ENCODE assay signal across 29 cellular contexts in the genomic region with DNA sequence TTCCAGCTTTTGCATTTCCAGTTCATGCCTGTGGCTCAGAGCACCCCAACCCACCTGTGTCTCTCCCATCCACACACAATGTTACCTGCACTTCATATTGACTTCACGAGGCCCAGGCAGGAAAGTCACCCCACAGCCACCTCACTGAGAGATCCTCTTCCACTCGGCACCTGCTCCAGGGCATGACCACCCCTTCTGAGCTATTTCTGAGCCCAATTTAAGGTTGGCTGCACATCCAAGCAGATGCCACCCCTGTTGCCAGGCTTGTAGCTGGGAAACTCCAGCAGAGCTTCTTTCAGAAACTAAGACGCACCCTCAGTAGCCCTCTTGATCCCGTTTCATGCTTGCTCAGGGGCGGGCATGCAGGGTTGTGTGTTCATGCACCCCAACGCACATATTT.
DNase-seq lines count a peak whose midpoint lies in the region; ATAC-seq, FAIRE-seq and TF ChIP-seq lines count a peak whose summit lies in the region.
"Had no signal": no experiment of that assay in that cellular context is flagged by ENCODE, and none has a peak within 500 bp of the region (broad histone marks: within the 10 kb centered on the region; RNA-seq: fewer than 3 reads in every experiment).

No MANE protein-coding gene starts in this region.

- H3K4me3 Mint-ChIP-seq in activated naive CD4-positive, alpha-beta T cell treated with anti-CD3 and anti-CD28 coated beads, Interleukin-2, amount 50 U/mL, for 24 hours, result no peak overlapping the region
- H3K4me3 Mint-ChIP-seq: CD14-positive monocyte; CD8-positive, alpha-beta memory T cell had no signal

- H3K36me3 Mint-ChIP-seq in activated naive CD4-positive, alpha-beta T cell treated with anti-CD3 and anti-CD28 coated beads, Interleukin-2, amount 50 U/mL, for 24 hours, result no peaks in the 10 kb centered on the region

- TF ChIP-seq POLR2A in spleen (IDR thresholded peaks at IDR 0.05), result no peak

- H3K9me3 ChIP-seq in WERI-Rb-1 (ENCODE audit: severe bottlenecking) (no peaks in the 10 kb centered on the region), spleen (no peaks in the 10 kb centered on the region)
- H3K9me3 ChIP-seq: BE2C, SJCRH30 had no signal

- TF ChIP-seq CTCF in WERI-Rb-1 (IDR thresholded peaks at IDR 0.05; ENCODE audit: low read depth, low read length), result no peak
- no peak for TF ChIP-seq CTCF in spleen (IDR thresholded peaks at IDR 0.05 in 8 of 11, conservative IDR thresholded peaks at IDR 0.05 in 3 of 11)

- no peaks in the 10 kb centered on the region for H3K9me3 Mint-ChIP-seq in activated naive CD4-positive, alpha-beta T cell treated with anti-CD3 and anti-CD28 coated beads, Interleukin-2, amount 50 U/mL, for 24 hours
- H3K9me3 Mint-ChIP-seq: CD8-positive, alpha-beta memory T cell had no signal

- H3K27ac Mint-ChIP-seq in activated naive CD4-positive, alpha-beta T cell treated with anti-CD3 and anti-CD28 coated beads, Interleukin-2, amount 50 U/mL, for 24 hours, result peak overlapping the region; percentile 23

- peaks cover 18% of the 10 kb centered on the region for H3K36me3 ChIP-seq in WERI-Rb-1
- H3K36me3 ChIP-seq in spleen, result peaks cover 0 to 97% (median 31%) of the 10 kb centered on the region in 6 donors
- H3K36me3 ChIP-seq: BE2C, SJCRH30 had no signal

- DNase-seq in NCI-H1694 treated with DMSO at 0.1 percent for 48 hours (lab: John Stamatoyannopoulos, UW) (peak; percentile 27), NCI-H1694 (lab: John Stamatoyannopoulos, UW) (no peak), WERI-Rb-1 (no peak), spleen (peak; percentile 25), GM19239 (ENCODE audit: insufficient read length, low spot score) (no peak)
- no peak for DNase-seq in activated naive CD4-positive, alpha-beta T cell (lab: John Stamatoyannopoulos, UW)
- DNase-seq: 8988T; ACHN; BE2C; CD8-positive, alpha-beta memory T cell; DMS153; DND-41; HCEC 1CT; Karpas-422; NCI-H1092; NCI-H1417 treated with DMSO at 0.1 percent for 48 hours; NCI-H1930; NCI-H2107; NCI-H446 treated with DMSO at 0.1 percent for 48 hours; NCI-H526; NCI-H82; NK-92 treated with Interleukin-12 subunit alpha and Interleukin-12 subunit beta, amount 100 ng/mL, for 24 hours; SJCRH30 had no signal

- peak overlapping the region; percentile 88; the same call in 1 of the 2 replicates for H3K27ac ChIP-seq in WERI-Rb-1
- no peak overlapping the region for H3K27ac ChIP-seq in spleen
- H3K27ac ChIP-seq: PC-9, SJCRH30 had no signal

- no peak for ATAC-seq in HG03159 (IDR thresholded peaks at IDR 0.05; ENCODE audit: unreplicated experiment)

- H3K4me3 ChIP-seq in WERI-Rb-1 (ENCODE audit: low read depth, low read length) (no peak overlapping the region), spleen (no peak overlapping the region)
- H3K4me3 ChIP-seq: PC-9, SJCRH30 had no signal

- H3K27me3 Mint-ChIP-seq in activated naive CD4-positive, alpha-beta T cell treated with anti-CD3 and anti-CD28 coated beads, Interleukin-2, amount 50 U/mL, for 24 hours, result no peaks in the 10 kb centered on the region
- H3K27me3 Mint-ChIP-seq: CD8-positive, alpha-beta memory T cell had no signal

- WGBS in spleen, 5 donors, result 94 to 97% (median 97%) methylated on average over 6 of the region's 6 CpGs

- intact Hi-C loops in spleen (cut with DNase I; ENCODE audit: low total_unique reads), result no loop called here

- no peaks in the 10 kb centered on the region for H3K4me1 ChIP-seq in spleen
- H3K4me1 ChIP-seq: SJCRH30 had no signal

- H3K4me1 Mint-ChIP-seq in activated naive CD4-positive, alpha-beta T cell treated with anti-CD3 and anti-CD28 coated beads, Interleukin-2, amount 50 U/mL, for 24 hours, result no peaks in the 10 kb centered on the region
- H3K4me1 Mint-ChIP-seq: CD14-positive monocyte had no signal

- H3K27me3 ChIP-seq in WERI-Rb-1 (ENCODE audit: insufficient read depth, low read depth, severe bottlenecking) (no peaks in the 10 kb centered on the region), spleen (replicated peaks in 1 of 7) (no peaks in the 10 kb centered on the region)
- H3K27me3 ChIP-seq: BE2C, SJCRH30 had no signal

- no peak for FAIRE-seq in GM19239 (lab: Jason Lieb, UNC)
- FAIRE-seq: GM12892, H1 had no signal

Comparison
In these comparisons a context has a peak if more than half of its experiments do, and no peak if none do; other contexts are left out.
1. DNase-seq: peak in NCI-H1694 treated with DMSO at 0.1 percent for 48 hours (single experiment) and spleen (single experiment); none in NCI-H1694 (single experiment), activated naive CD4-positive, alpha-beta T cell (0 of 4), WERI-Rb-1 (single experiment) and GM19239 (single experiment).